ENCODE assay signal across 9 cellular contexts in genomic region chr1:205629751-205630150, GRCh38. TPM values are rescaled to one million over a fixed set of nuclear protein-coding genes. Genes with fewer than 3 reads are reported as not detected.
DNase-seq lines count a peak whose midpoint lies in the region; ATAC-seq and TF ChIP-seq lines count a peak whose summit lies in the region.
"Had no signal": no experiment of that assay in that cellular context is flagged by ENCODE, and none has a peak within 500 bp of the region (broad histone marks: within the 10 kb centered on the region; RNA-seq: fewer than 3 reads in every experiment).

No MANE protein-coding gene starts in this region.

- H3K36me3 ChIP-seq in DOHH2 (ENCODE audit: control insufficient read depth, low read length): peaks cover 46% of the 10 kb centered on the region
- H3K36me3 ChIP-seq in Panc1 (ENCODE audit: control insufficient read depth, insufficient read depth, low read length): peaks cover 4% of the 10 kb centered on the region; the same call in 1 of the 2 replicates
- no peaks in the 10 kb centered on the region for H3K36me3 ChIP-seq in duodenal mucosa (ENCODE audit: control insufficient read depth in 1 of 2, insufficient read depth in 2 of 2, low read length in 2 of 2)
- H3K36me3 ChIP-seq in neural cell (ENCODE audit: insufficient read depth, low read length): no peaks in the 10 kb centered on the region

- H3K79me2 ChIP-seq in DOHH2 (ENCODE audit: control insufficient read depth, low read length) (peaks cover 69% of the 10 kb centered on the region), neural cell (replicated peaks; ENCODE audit: insufficient read depth, low read length) (peaks cover 39% of the 10 kb centered on the region)

- no peak for TF ChIP-seq RAD21 in neural cell (conservative IDR thresholded peaks at IDR 0.05)

- H3K9me3 ChIP-seq in DOHH2 (ENCODE audit: control insufficient read depth, insufficient read depth, low read length): no peaks in the 10 kb centered on the region
- no peaks in the 10 kb centered on the region for H3K9me3 ChIP-seq in Panc1 (ENCODE audit: control insufficient read depth, insufficient read depth, low read depth, low read length)
- H3K9me3 ChIP-seq in duodenal mucosa (ENCODE audit: control insufficient read depth in 1 of 2, low read length in 2 of 2): no peaks in the 10 kb centered on the region
- H3K9me3 ChIP-seq in neural cell (ENCODE audit: low read length): no peaks in the 10 kb centered on the region

- H4K20me1 ChIP-seq in DOHH2 (ENCODE audit: control insufficient read depth, insufficient read depth, low read depth, low read length) (peaks cover 13% of the 10 kb centered on the region; the same call in 1 of the 2 replicates), neural cell (ENCODE audit: insufficient read depth) (no peaks in the 10 kb centered on the region)

- CTCF ChIA-PET in Panc1 (lab: Charles Lee): no interaction called here

- peak overlapping the region in 1 of 2 donors; percentile 74 for H3K9ac ChIP-seq in duodenal mucosa (ENCODE audit: low read depth in 1 of 2, low read length in 2 of 2)
- no peak overlapping the region for H3K9ac ChIP-seq in neural cell (ENCODE audit: low read length)

- H3K4me3 ChIP-seq in DOHH2 (ENCODE audit: low read length) (peak overlapping the region; percentile 89), Panc1 (ENCODE audit: low read depth in 2 of 2, low read length in 2 of 2) (peak overlapping the region in 1 of 2 experiments; percentile 94; a peak in 2 of 4 replicates), duodenal mucosa (ENCODE audit: low read depth in 1 of 2, low read length in 2 of 2) (peak overlapping the region; percentile 32 to 79), neural cell (ENCODE audit: low read length) (peak overlapping the region; percentile 88)

- H3K27ac ChIP-seq in DOHH2 (ENCODE audit: low read depth, low read length): peak overlapping the region; percentile 92
- peak overlapping the region; percentile 95; the same call in 1 of the 2 replicates for H3K27ac ChIP-seq in Panc1 (ENCODE audit: low read length)
- H3K27ac ChIP-seq in duodenal mucosa (ENCODE audit: low read depth, low read length): no peak overlapping the region
- H3K27ac ChIP-seq in neural cell (ENCODE audit: low read length): no peak overlapping the region

- POLR2A ChIA-PET in Panc1 (lab: Charles Lee): no interaction called here

- no peak for TF ChIP-seq EP300 in neural cell (conservative IDR thresholded peaks at IDR 0.05; ENCODE audit: poor library complexity, severe bottlenecking)

- no peak overlapping the region for H2AFZ ChIP-seq in neural cell (ENCODE audit: low read depth, low read length)

- no peaks in the 10 kb centered on the region for H3K27me3 ChIP-seq in DOHH2 (ENCODE audit: control insufficient read depth, low read length)
- no peaks in the 10 kb centered on the region for H3K27me3 ChIP-seq in Panc1 (ENCODE audit: control insufficient read depth, insufficient read depth, low read length)
- H3K27me3 ChIP-seq in duodenal mucosa (ENCODE audit: control insufficient read depth in 1 of 2, insufficient read depth in 2 of 2, low read length in 2 of 2): no peaks in the 10 kb centered on the region
- no peaks in the 10 kb centered on the region for H3K27me3 ChIP-seq in neural cell (ENCODE audit: insufficient read depth, low read depth, low read length)

- BruUV-seq in Panc1 (replicated peaks; lab: Mats Ljungman, UMichigan): TSS peak; percentile 62

- ATAC-seq in Panc1 (no peak), GM19397 (IDR thresholded peaks at IDR 0.05; ENCODE audit: unreplicated experiment) (no peak)

- TF ChIP-seq CTCF in DOHH2 (IDR thresholded peaks at IDR 0.05; ENCODE audit: low read depth, low read length, poor library complexity, severe bottlenecking): no peak
- TF ChIP-seq CTCF in Panc1 (IDR thresholded peaks at IDR 0.05): no peak
- TF ChIP-seq CTCF in neural cell (IDR thresholded peaks at IDR 0.05; ENCODE audit: poor library complexity, severe bottlenecking): no peak

- H3K4me1 ChIP-seq in DOHH2 (ENCODE audit: control insufficient read depth, low read length) (peaks cover 45% of the 10 kb centered on the region), Panc1 (ENCODE audit: control insufficient read depth, insufficient read depth, low read length) (peaks cover 18% of the 10 kb centered on the region), duodenal mucosa (ENCODE audit: control insufficient read depth in 1 of 2, insufficient read depth in 2 of 2, low read length in 2 of 2) (peaks cover 18 to 19% of the 10 kb centered on the region in 2 donors)

- DNase-seq in Panc1 (ENCODE audit: low read depth, low spot score) (no peak), EL (no peak), NCI-H2081 treated with DMSO at 0.1 percent for 48 hours (lab: John Stamatoyannopoulos, UW) (no peak), cerebellar cortex (ENCODE audit: low spot score) (no peak)
- DNase-seq: NCI-H226 had no signal

- H3K9me2 ChIP-seq in DOHH2 (replicated peaks; ENCODE audit: control insufficient read depth, low read length) (no peaks in the 10 kb centered on the region), neural cell (ENCODE audit: insufficient read depth, low read length) (no peaks in the 10 kb centered on the region)

- H3K4me2 ChIP-seq in DOHH2 (ENCODE audit: low read length): peak overlapping the region; percentile 74
- peak overlapping the region; percentile 69 for H3K4me2 ChIP-seq in neural cell (ENCODE audit: low read length)

- in situ Hi-C loops in Panc1 (cut with HindIII; ENCODE audit: low pct_unique_long_range_greater_than_20kb, low sequenced_read_pairs): no loop called here

- H3F3A ChIP-seq in DOHH2 (ENCODE audit: control insufficient read depth, insufficient read depth): peaks cover 9% of the 10 kb centered on the region
- H3F3A ChIP-seq in neural cell (ENCODE audit: insufficient read depth, low read length, poor library complexity, severe bottlenecking): no peaks in the 10 kb centered on the region

- intact Hi-C loops in Panc1 (cut with micrococcal nuclease; ENCODE audit: unreplicated experiment): loop anchor here (1.0 kb wide), 1 partner anchor 19 kb away; no protein-coding TSS in a partner anchor

TF ChIP-seq in neural cell, 6 proteins besides CTCF, POLR2A, EP300 and RAD21:
- TF ChIP-seq TAF1 (IDR thresholded peaks at IDR 0.05; ENCODE audit: low read depth) (no peak), MXI1 (conservative IDR thresholded peaks at IDR 0.05; ENCODE audit: poor library complexity, severe bottlenecking) (no peak), REST (IDR thresholded peaks at IDR 0.05; ENCODE audit: borderline replicate concordance) (no peak), EZH2 (IDR thresholded peaks at IDR 0.05; ENCODE audit: borderline replicate concordance, insufficient read depth, low read length, poor library complexity, severe bottlenecking) (no peak), SMC3 (conservative IDR thresholded peaks at IDR 0.05; ENCODE audit: poor library complexity) (no peak), POLR2AphosphoS5 (IDR thresholded peaks at IDR 0.05) (no peak)

RNA-seq across cellular contexts. Expression of gene ELK4, which starts 2.1 kb away (rescaled TPM):
- 54.6 TPM for total RNA-seq in Panc1 (2021; ENCODE audit: unreplicated experiment)
- 5.0 TPM for polyA plus RNA-seq in Panc1 (2012; ENCODE audit: insufficient read length)
- 6.0 and 10.0 TPM in 2 replicates for polyA plus RNA-seq in neural cell
- 10.0 and 13.8 TPM in 2 replicates for polyA minus RNA-seq in neural cell

RNA-seq across cellular contexts. Expression of gene SLC45A3, which starts 50.6 kb away (rescaled TPM):
- total RNA-seq in Panc1 (2021; ENCODE audit: unreplicated experiment): 3.0 TPM
- polyA plus RNA-seq in Panc1 (2012; ENCODE audit: insufficient read length): 4.2 TPM
- polyA plus RNA-seq in neural cell: 0.53 and 0.72 TPM in 2 replicates
- 0.73 and 1.3 TPM in 2 replicates for polyA minus RNA-seq in neural cell

Comparison
In these comparisons a context has a peak if more than half of its experiments do, and no peak if none do; other contexts are left out.
1. H3K27ac ChIP-seq: peak in DOHH2 (single experiment) and Panc1 (single experiment); none in duodenal mucosa (single experiment) and neural cell (single experiment).